In the genomic region with DNA sequence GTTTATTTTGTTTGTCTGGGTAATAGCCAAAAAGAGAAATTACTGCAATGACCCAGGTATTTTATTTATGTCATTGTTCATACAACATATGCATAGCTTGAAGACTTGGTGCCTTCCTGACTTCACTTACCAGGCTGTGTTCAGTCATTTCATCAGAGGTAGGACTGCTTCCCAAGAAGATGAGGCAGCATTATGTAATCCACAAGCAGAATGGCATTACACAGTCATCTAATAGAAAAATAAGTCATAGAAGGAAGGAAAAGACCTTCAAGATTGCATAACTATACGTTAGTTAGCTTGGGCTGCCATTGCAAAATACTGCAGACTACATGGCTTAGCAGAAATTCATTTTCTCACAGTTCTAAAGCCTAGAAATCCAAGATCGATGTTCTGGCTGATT, we compare ENCODE assay signal across 25 cellular contexts.
"Had no signal": no experiment of that assay in that cellular context is flagged by ENCODE, and none has a peak within 500 bp of the region (broad histone marks: within the 10 kb centered on the region; RNA-seq: fewer than 3 reads in every experiment).

No MANE protein-coding gene starts in this region.

- H3K9me3 Mint-ChIP-seq: activated CD4-positive, alpha-beta T cell treated with anti-CD3 and anti-CD28 coated beads, Interleukin-2, amount 10 ng/mL, durations not matched to agents 7 days and 5 days; activated naive CD8-positive, alpha-beta T cell treated with anti-CD3 and anti-CD28 coated beads, Interleukin-2, amount 10 ng/mL, durations not matched to agents 7 days and 5 days had no signal

- H3K4me3 Mint-ChIP-seq: activated CD4-positive, alpha-beta memory T cell treated with anti-CD3 and anti-CD28 coated beads for 36 hours; activated CD4-positive, alpha-beta T cell treated with anti-CD3 and anti-CD28 coated beads, Interleukin-2, amount 10 ng/mL, durations not matched to agents 7 days and 5 days; activated naive CD4-positive, alpha-beta T cell treated with anti-CD3 and anti-CD28 coated beads, Interleukin-2, amount 10 ng/mL, durations not matched to agents 7 days and 5 days; activated naive CD8-positive, alpha-beta T cell treated with anti-CD3 and anti-CD28 coated beads, Interleukin-2, amount 10 ng/mL, durations not matched to agents 7 days and 5 days; activated T-cell treated with anti-CD3 and anti-CD28 coated beads, Interleukin-2, amount 50 U/mL, for 4 hours; activated T-helper 17 cell treated with anti-CD3 and anti-CD28 coated beads, Interleukin-2, amount 50 U/mL, for 72 hours; central memory CD8-positive, alpha-beta T cell had no signal

- H3K27ac Mint-ChIP-seq: activated CD4-positive, alpha-beta memory T cell treated with anti-CD3 and anti-CD28 coated beads for 36 hours; activated CD4-positive, alpha-beta T cell treated with anti-CD3 and anti-CD28 coated beads, Interleukin-2, amount 10 ng/mL, durations not matched to agents 7 days and 5 days; activated naive CD4-positive, alpha-beta T cell treated with anti-CD3 and anti-CD28 coated beads, Interleukin-2, amount 10 ng/mL, durations not matched to agents 7 days and 5 days; activated naive CD8-positive, alpha-beta T cell treated with anti-CD3 and anti-CD28 coated beads, Interleukin-2, amount 10 ng/mL, durations not matched to agents 7 days and 5 days; activated T-helper 17 cell treated with anti-CD3 and anti-CD28 coated beads, Interleukin-2, amount 50 U/mL, for 72 hours had no signal

- H3K27me3 ChIP-seq: adrenal gland, Peyer's patch had no signal

- H3K4me3 ChIP-seq: adrenal gland, K562, Peyer's patch had no signal

- H3K36me3 ChIP-seq: adrenal gland, Peyer's patch had no signal

- H3K4me1 Mint-ChIP-seq: activated CD4-positive, alpha-beta T cell treated with anti-CD3 and anti-CD28 coated beads, Interleukin-2, amount 10 ng/mL, durations not matched to agents 7 days and 5 days; activated naive CD4-positive, alpha-beta T cell treated with anti-CD3 and anti-CD28 coated beads, Interleukin-2, amount 10 ng/mL, durations not matched to agents 7 days and 5 days; activated naive CD8-positive, alpha-beta T cell treated with anti-CD3 and anti-CD28 coated beads, Interleukin-2, amount 10 ng/mL, durations not matched to agents 7 days and 5 days; activated T-helper 17 cell treated with anti-CD3 and anti-CD28 coated beads, Interleukin-2, amount 50 U/mL, for 72 hours; central memory CD8-positive, alpha-beta T cell had no signal

- H3K27me3 Mint-ChIP-seq: activated CD4-positive, alpha-beta memory T cell treated with anti-CD3 and anti-CD28 coated beads for 36 hours; activated CD4-positive, alpha-beta T cell treated with anti-CD3 and anti-CD28 coated beads, Interleukin-2, amount 10 ng/mL, durations not matched to agents 7 days and 5 days; activated naive CD4-positive, alpha-beta T cell treated with anti-CD3 and anti-CD28 coated beads, Interleukin-2, amount 10 ng/mL, durations not matched to agents 7 days and 5 days; activated naive CD8-positive, alpha-beta T cell treated with anti-CD3 and anti-CD28 coated beads, Interleukin-2, amount 10 ng/mL, durations not matched to agents 7 days and 5 days; central memory CD8-positive, alpha-beta T cell had no signal

- H3K36me3 Mint-ChIP-seq: activated CD4-positive, alpha-beta memory T cell treated with anti-CD3 and anti-CD28 coated beads for 36 hours; activated naive CD4-positive, alpha-beta T cell treated with anti-CD3 and anti-CD28 coated beads, Interleukin-2, amount 10 ng/mL, durations not matched to agents 7 days and 5 days; activated naive CD8-positive, alpha-beta T cell treated with anti-CD3 and anti-CD28 coated beads, Interleukin-2, amount 10 ng/mL, durations not matched to agents 7 days and 5 days had no signal

- DNase-seq: activated CD4-positive, alpha-beta memory T cell treated with anti-CD3 and anti-CD28 coated beads for 36 hours; activated CD4-positive, alpha-beta T cell treated with anti-CD3 and anti-CD28 coated beads, Interleukin-2, amount 10 ng/mL, durations not matched to agents 7 days and 5 days; activated CD4-positive, CD25-positive, alpha-beta regulatory T cell; activated CD8-positive, alpha-beta memory T cell treated with anti-CD3 and anti-CD28 coated beads for 24 hours; activated gamma-delta T cell; activated naive CD4-positive, alpha-beta T cell treated with anti-CD3 and anti-CD28 coated beads, Interleukin-2, amount 10 ng/mL, durations not matched to agents 7 days and 5 days; activated naive CD8-positive, alpha-beta T cell treated with anti-CD3 and anti-CD28 coated beads, Interleukin-2, amount 10 ng/mL, durations not matched to agents 7 days and 5 days; activated T-cell treated with anti-CD3 and anti-CD28 coated beads, Interleukin-2, amount 50 U/mL, for 4 hours; adrenal gland; anterior cingulate cortex; Kasumi-1; NCI-H1048; NCI-H146; NCI-H187 treated with DMSO at 0.1 percent for 48 hours; NCI-H2081 treated with DMSO at 0.1 percent for 48 hours; NCI-H446; NCI-H524; Peyer's patch; Right ventricle myocardium superior; T-helper 1 cell had no signal

- H3K27ac ChIP-seq: adrenal gland, Peyer's patch, RWPE1, VCaP had no signal

- ATAC-seq: activated T-cell treated with anti-CD3 and anti-CD28 coated beads, Interleukin-2, amount 50 U/mL, for 4 hours; activated T-helper 17 cell treated with anti-CD3 and anti-CD28 coated beads, Interleukin-2, amount 50 U/mL, for 72 hours; K562 had no signal

- FAIRE-seq: K562 had no signal
